13 cellular contexts compared by ENCODE assay signal in the genomic region with DNA sequence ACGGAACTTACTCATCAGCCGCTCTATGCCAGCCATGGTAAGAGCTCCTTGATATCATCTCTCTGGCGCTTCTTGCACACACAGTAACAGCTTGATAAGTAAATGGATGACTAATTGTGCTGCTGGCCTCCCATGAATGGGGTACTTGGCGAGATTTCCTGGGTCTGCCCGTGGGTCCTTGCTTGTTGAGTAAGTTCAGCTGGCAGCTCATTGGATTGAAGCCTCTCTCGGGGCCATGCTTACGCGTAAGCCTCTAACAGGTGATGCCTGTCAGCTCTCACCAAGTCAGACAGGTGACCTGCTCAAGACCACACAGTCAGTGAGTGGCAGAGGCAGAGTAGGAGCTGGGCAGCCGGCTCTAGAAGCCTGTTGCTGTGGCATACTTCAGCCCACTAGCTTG. TPM values are rescaled to one million over a fixed set of nuclear protein-coding genes. Genes with fewer than 3 reads are reported as not detected.
DNase-seq lines count a peak whose midpoint lies in the region; ATAC-seq and TF ChIP-seq lines count a peak whose summit lies in the region.
"Had no signal": no experiment of that assay in that cellular context is flagged by ENCODE, and none has a peak within 500 bp of the region (broad histone marks: within the 10 kb centered on the region; RNA-seq: fewer than 3 reads in every experiment).

No MANE protein-coding gene starts in this region.

- H3K4me1 Mint-ChIP-seq in MCF 10A (ENCODE audit: insufficient read depth, unreplicated experiment), result peaks cover 20% of the 10 kb centered on the region
- H3K4me1 Mint-ChIP-seq in T-helper 17 cell, result peaks cover 27% of the 10 kb centered on the region
- no peaks in the 10 kb centered on the region for H3K4me1 Mint-ChIP-seq in activated T-cell treated with anti-CD3 and anti-CD28 coated beads, Interleukin-2, amount 50 U/mL, for 24 hours (ENCODE audit: low read depth)

- H3K9ac ChIP-seq in mammary epithelial cell (ENCODE audit: insufficient read depth, low read length), result no peak overlapping the region
- no peak overlapping the region for H3K9ac ChIP-seq in fibroblast of lung (ENCODE audit: insufficient read depth, low read length)

- H3K27me3 Mint-ChIP-seq in MCF 10A (ENCODE audit: insufficient read depth, unreplicated experiment) (no peaks in the 10 kb centered on the region), T-helper 17 cell (no peaks in the 10 kb centered on the region)
- H3K27me3 Mint-ChIP-seq in activated T-cell treated with anti-CD3 and anti-CD28 coated beads, Interleukin-2, amount 50 U/mL, for 24 hours, result peaks cover 7% of the 10 kb centered on the region

- no peak overlapping the region for H2AFZ ChIP-seq in mammary epithelial cell (ENCODE audit: low read depth, low read length)
- H2AFZ ChIP-seq in fibroblast of lung (ENCODE audit: low read length), result no peak overlapping the region

- in situ Hi-C loops in mammary epithelial cell (cut with MboI; ENCODE audit: low sequenced_read_pairs in 2 of 2), result no loop called here

- no peak overlapping the region for H3K4me2 ChIP-seq in mammary epithelial cell (ENCODE audit: insufficient read depth, low read depth, low read length)
- H3K4me2 ChIP-seq in fibroblast of lung (ENCODE audit: extremely low read depth, insufficient read depth, low read length), result no peak overlapping the region

- no peak overlapping the region for H3K27ac ChIP-seq in mammary epithelial cell (ENCODE audit: insufficient read depth, low read depth, low read length)
- no peak overlapping the region for H3K27ac ChIP-seq in fibroblast of lung (ENCODE audit: insufficient read depth, low read length)

- H4K20me1 ChIP-seq in mammary epithelial cell (ENCODE audit: insufficient read depth, low read length) (no peaks in the 10 kb centered on the region), fibroblast of lung (ENCODE audit: control insufficient read depth, extremely low read depth, insufficient read depth, low read length) (no peaks in the 10 kb centered on the region)

- 86% methylated on average over 9 of the region's 9 CpGs for WGBS in mammary epithelial cell (ENCODE audit: low coverage, missing lambda C conversion rate)

- no TSS peak for BruUV-seq in MCF 10A (replicated peaks; lab: Mats Ljungman, UMichigan)
- no TSS peak for BruUV-seq in mammary epithelial cell (replicated peaks; lab: Mats Ljungman, UMichigan)

- H3K27ac Mint-ChIP-seq in MCF 10A (ENCODE audit: low read depth, unreplicated experiment) (no peak overlapping the region), T-helper 17 cell (peak overlapping the region; percentile 78)
- H3K27ac Mint-ChIP-seq in activated T-cell treated with anti-CD3 and anti-CD28 coated beads, Interleukin-2, amount 50 U/mL, for 24 hours, result no peak overlapping the region

- DNase-seq in MCF 10A (ENCODE audit: unreplicated experiment) (peak; percentile 76), mammary epithelial cell (no peak), T-helper 17 cell (no peak), fibroblast of lung (ENCODE audit: low read depth in 2 of 2) (peak; percentile 24 to 69), ureter (ENCODE audit: low spot score) (peak; percentile 74), RPMI8226 (no peak)
- no peak for DNase-seq in activated T-cell treated with anti-CD3 and anti-CD28 coated beads, Interleukin-2, amount 50 U/mL, for 24 hours
- DNase-seq: activated CD8-positive, alpha-beta memory T cell treated with anti-CD3 and anti-CD28 coated beads for 24 hours; NCI-H345; stimulated activated CD4-positive, alpha-beta T cell treated with anti-CD3 and anti-CD28 coated beads, Interleukin-12 subunit alpha, Interleukin-12 subunit beta, amount 100 ng/mL, for 4 hours; stimulated activated naive CD8-positive, alpha-beta T cell treated with anti-CD3 and anti-CD28 coated beads, Interleukin-15, Interleukin-2, amounts not matched to agents 100 U/mL and 50 U/mL, for 24 hours had no signal

- H3K36me3 Mint-ChIP-seq in MCF 10A (ENCODE audit: insufficient read depth, unreplicated experiment) (no peaks in the 10 kb centered on the region), T-helper 17 cell (ENCODE audit: low read depth) (peaks cover 20% of the 10 kb centered on the region)
- peaks cover 2% of the 10 kb centered on the region for H3K36me3 Mint-ChIP-seq in activated T-cell treated with anti-CD3 and anti-CD28 coated beads, Interleukin-2, amount 50 U/mL, for 24 hours (ENCODE audit: low read depth)

- dilution Hi-C loops in mammary epithelial cell (cut with HindIII; ENCODE audit: low sequenced_read_pairs), result no loop called here

- H3K4me1 ChIP-seq in mammary epithelial cell (ENCODE audit: insufficient read depth, low read length) (peaks cover 12% of the 10 kb centered on the region), fibroblast of lung (ENCODE audit: control insufficient read depth, extremely low read depth, insufficient read depth, low read length) (no peaks in the 10 kb centered on the region)

- CTCF ChIA-PET in MCF 10A (lab: Yijun Ruan, JAX), result interaction anchor here (1.2 kb wide), 1 partner anchor 36 kb away, joined by 5 read pairs; no protein-coding TSS in a partner anchor
- CTCF ChIA-PET in mammary epithelial cell (lab: Charles Lee; ENCODE audit: low non-redundant PET), result no interaction called here

- POLR2A ChIA-PET in MCF 10A (lab: Yijun Ruan, JAX), result no interaction called here

- H3K9me3 ChIP-seq in mammary epithelial cell (replicated peaks; ENCODE audit: insufficient read depth, low read length) (no peaks in the 10 kb centered on the region), T-helper 17 cell (ENCODE audit: control insufficient read depth, low read length, poor library complexity, severe bottlenecking) (no peaks in the 10 kb centered on the region), fibroblast of lung (ENCODE audit: control insufficient read depth, insufficient read depth, low read depth, low read length) (no peaks in the 10 kb centered on the region)

- H3K9me3 Mint-ChIP-seq in MCF 10A (ENCODE audit: unreplicated experiment), result no peaks in the 10 kb centered on the region
- H3K9me3 Mint-ChIP-seq in activated T-cell treated with anti-CD3 and anti-CD28 coated beads, Interleukin-2, amount 50 U/mL, for 24 hours, result no peaks in the 10 kb centered on the region

- H3K27me3 ChIP-seq in mammary epithelial cell (ENCODE audit: insufficient read depth, low read length) (no peaks in the 10 kb centered on the region), fibroblast of lung (ENCODE audit: control insufficient read depth, insufficient read depth, low read length) (peaks cover 29% of the 10 kb centered on the region)

- TF ChIP-seq CTCF in MCF 10A (IDR thresholded peaks at IDR 0.05; ENCODE audit: unreplicated experiment) (no peak), mammary epithelial cell (conservative IDR thresholded peaks at IDR 0.05 in 1 of 2, IDR thresholded peaks at IDR 0.05 in 1 of 2; ENCODE audit: extremely low read depth in 1 of 2, insufficient read depth in 1 of 2, low read depth in 1 of 2, low read length in 2 of 2) (no peak), fibroblast of lung (conservative IDR thresholded peaks at IDR 0.05 in 1 of 2, IDR thresholded peaks at IDR 0.05 in 1 of 2; ENCODE audit: low read depth in 1 of 2, low read length in 2 of 2) (no peak)

- H3K79me2 ChIP-seq in mammary epithelial cell (ENCODE audit: insufficient read depth, low read length) (no peaks in the 10 kb centered on the region), fibroblast of lung (ENCODE audit: control insufficient read depth, insufficient read depth, low read length) (no peaks in the 10 kb centered on the region)

- intact Hi-C loops in MCF 10A (cut with micrococcal nuclease), result no loop called here
- intact Hi-C loops in mammary epithelial cell (cut with micrococcal nuclease), result no loop called here

- H3K4me3 Mint-ChIP-seq in MCF 10A (ENCODE audit: unreplicated experiment) (no peak overlapping the region), T-helper 17 cell (no peak overlapping the region)
- no peak overlapping the region for H3K4me3 Mint-ChIP-seq in activated T-cell treated with anti-CD3 and anti-CD28 coated beads, Interleukin-2, amount 50 U/mL, for 24 hours

- no peak overlapping the region for H3K4me3 ChIP-seq in mammary epithelial cell (replicated peaks in 1 of 3; ENCODE audit: insufficient read depth in 1 of 3, low read depth in 2 of 3, low read length in 3 of 3)
- H3K4me3 ChIP-seq in fibroblast of lung (replicated peaks in 1 of 4; ENCODE audit: control extremely low read depth in 1 of 4, insufficient read depth in 1 of 4, low read depth in 3 of 4, low read length in 4 of 4), result no peak overlapping the region
- H3K4me3 ChIP-seq: K562 had no signal

- ATAC-seq in T-helper 17 cell (no peak), HG03354 (IDR thresholded peaks at IDR 0.05; ENCODE audit: poor library complexity, severe bottlenecking, unreplicated experiment) (no peak)
- ATAC-seq: K562; stimulated activated naive CD8-positive, alpha-beta T cell treated with anti-CD3 and anti-CD28 coated beads, Interleukin-15, Interleukin-2, amounts not matched to agents 100 U/mL and 50 U/mL, for 24 hours had no signal

- H3K36me3 ChIP-seq in mammary epithelial cell (ENCODE audit: insufficient read depth, low read length), result no peaks in the 10 kb centered on the region
- H3K36me3 ChIP-seq in fibroblast of lung (ENCODE audit: control insufficient read depth, insufficient read depth, low read length), result no peaks in the 10 kb centered on the region

RNA-seq across cellular contexts. Expression of a gene that starts 7.7 kb away (rescaled TPM):
- total RNA-seq in MCF 10A (2022) (6.7 and 8.6 TPM in 2 replicates), mammary epithelial cell (10 to 100 TPM; 17.5 to 31.4 TPM), T-helper 17 cell (10 to 100 TPM; 13.1 to 50.9 TPM), fibroblast of lung (under 0.01 and 0.17 TPM in 2 replicates), ureter (28.3 TPM)
- polyA plus RNA-seq in mammary epithelial cell (41.0 TPM), fibroblast of lung (1.1 TPM in 2 replicates)
- polyA minus RNA-seq in mammary epithelial cell (60.6 TPM), fibroblast of lung (ENCODE audit: low replicate concordance) (0.70 and 1.2 TPM in 2 replicates)
- 1.2 and 1.4 TPM in 2 replicates for polyA plus RNA-seq in fibroblast of lung (2012)
- total RNA-seq: K562 had no signal
- polyA plus RNA-seq: K562 had no signal

Comparison
In these comparisons a context has a peak if more than half of its experiments do, and no peak if none do; other contexts are left out.
1. DNase-seq: peak in MCF 10A (single experiment), fibroblast of lung (2 of 2) and ureter (single experiment); none in mammary epithelial cell (single experiment), T-helper 17 cell (0 of 3), activated T-cell treated with anti-CD3 and anti-CD28 coated beads, Interleukin-2, amount 50 U/mL, for 24 hours (single experiment) and RPMI8226 (single experiment).